Comparison of ENCODE assay signal across 1 cellular context in the genomic region with DNA sequence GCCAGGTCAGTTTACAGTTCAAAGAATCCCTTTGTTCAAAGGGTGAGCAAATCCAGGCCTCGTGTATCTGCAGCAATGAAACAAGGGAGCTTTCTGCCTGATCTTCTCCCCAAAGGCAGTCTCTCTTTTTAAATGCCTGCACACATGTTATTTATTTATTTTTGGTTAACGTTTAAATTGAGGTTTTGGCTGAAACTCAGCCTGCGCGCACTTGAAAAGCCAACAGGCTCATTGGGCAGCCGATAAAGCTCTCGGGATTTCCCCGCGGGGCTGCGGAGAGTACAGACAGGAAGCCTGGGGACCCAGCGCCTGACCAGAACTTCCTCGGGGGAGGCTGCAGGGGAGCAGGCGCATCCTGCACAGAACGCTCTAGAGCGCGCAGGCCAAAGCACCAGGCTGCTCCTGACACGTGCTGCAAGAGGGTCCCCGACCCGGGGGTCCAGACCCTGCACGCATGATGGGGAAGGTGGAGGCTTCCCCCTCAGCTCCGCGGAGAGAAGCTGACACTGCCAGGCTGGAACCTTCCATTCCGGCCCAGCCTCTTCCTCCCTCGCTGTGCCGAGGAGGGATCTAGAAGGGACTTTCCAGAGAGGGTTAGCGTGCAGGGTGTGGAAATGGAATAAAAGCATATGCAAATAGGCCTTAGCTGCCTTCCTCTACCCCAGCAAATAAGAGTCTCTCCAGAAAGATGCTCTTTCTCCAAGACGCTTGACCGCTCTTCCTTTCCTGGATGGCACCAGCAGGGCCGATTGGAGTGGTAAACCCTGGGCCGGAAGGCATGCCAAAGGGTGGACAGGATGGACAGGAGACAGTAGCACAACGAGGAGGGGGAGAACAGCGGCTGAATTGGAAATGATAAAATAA.
TF ChIP-seq lines count a peak whose summit lies in the region.

No MANE protein-coding gene starts in this region.

TF ChIP-seq in SK-N-SH treated with all-trans-retinoic acid at 6 μM for 48 hours, 23 proteins besides CTCF, POLR2A, EP300 and RAD21 (continued from another document):
- no peak for TF ChIP-seq BACH2 (CRISPR knock-in tag; IDR thresholded peaks at IDR 0.05; ENCODE audit: borderline replicate concordance)
- TF ChIP-seq, protein P1, sequence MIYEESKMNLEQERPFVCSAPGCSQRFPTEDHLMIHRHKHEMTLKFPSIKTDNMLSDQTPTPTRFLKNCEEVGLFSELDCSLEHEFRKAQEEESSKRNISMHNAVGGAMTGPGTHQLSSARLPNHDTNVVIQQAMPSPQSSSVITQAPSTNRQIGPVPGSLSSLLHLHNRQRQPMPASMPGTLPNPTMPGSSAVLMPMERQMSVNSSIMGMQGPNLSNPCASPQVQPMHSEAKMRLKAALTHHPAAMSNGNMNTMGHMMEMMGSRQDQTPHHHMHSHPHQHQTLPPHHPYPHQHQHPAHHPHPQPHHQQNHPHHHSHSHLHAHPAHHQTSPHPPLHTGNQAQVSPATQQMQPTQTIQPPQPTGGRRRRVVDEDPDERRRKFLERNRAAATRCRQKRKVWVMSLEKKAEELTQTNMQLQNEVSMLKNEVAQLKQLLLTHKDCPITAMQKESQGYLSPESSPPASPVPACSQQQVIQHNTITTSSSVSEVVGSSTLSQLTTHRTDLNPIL (CRISPR knock-in tag; IDR thresholded peaks at IDR 0.05; ENCODE audit: low read depth) = no peak
- no peak for TF ChIP-seq OSR1 (CRISPR knock-in tag; IDR thresholded peaks at IDR 0.05)
